Comparison of ENCODE assay signal across 27 cellular contexts in genomic region chr3:162702768-162703385, GRCh38.
"Had no signal": no experiment of that assay in that cellular context is flagged by ENCODE, and none has a peak within 500 bp of the region (broad histone marks: within the 10 kb centered on the region; RNA-seq: fewer than 3 reads in every experiment).

No MANE protein-coding gene starts in this region.

- H3K9ac ChIP-seq: neural progenitor cell had no signal

- H3K4me3 ChIP-seq: lower lobe of right lung, neural progenitor cell, ovary, skin epidermis, stomach, thyroid gland, transverse colon, upper lobe of left lung had no signal

- FAIRE-seq: islet of Langerhans, urothelium cell line had no signal

- H3K4me2 ChIP-seq: neural progenitor cell had no signal

- H3K4me1 ChIP-seq: lower lobe of right lung, neural progenitor cell, stomach, testis, thyroid gland, upper lobe of left lung had no signal

- H3K9me3 ChIP-seq: lower lobe of right lung, ovary, stomach, testis, thyroid gland, transverse colon, upper lobe of left lung had no signal

- DNase-seq: head of caudate nucleus; hippocampal formation; immature natural killer cell; lower lobe of right lung; mammary epithelial cell; mesendoderm; naive B cell; natural killer cell; nephron progenitor cell; ovary; stimulated activated CD4-positive, alpha-beta T cell treated with anti-CD3 and anti-CD28 coated beads, Interleukin-1b, Interleukin-23, amount 100 ng/mL, for 48 hours; stimulated activated CD4-positive, alpha-beta T cell treated with anti-CD3 and anti-CD28 coated beads, Interleukin-2, amount 100 ng/mL, for 48 hours; stimulated activated CD4-positive, alpha-beta T cell treated with anti-CD3 and anti-CD28 coated beads, Interleukin-4, amount 100 ng/mL, for 4 hours; stimulated activated CD8-positive, alpha-beta memory T cell treated with anti-CD3 and anti-CD28 coated beads, Interleukin-4, amount 100 ng/mL, for 48 hours; stimulated activated naive B cell treated with anti-CD40 and anti-IgM and Interleukin-4, amounts not matched to agents 10 μg/mL and 1 μg/mL and 100 μg/mL, for 72 hours; stimulated activated naive CD8-positive, alpha-beta T cell treated with anti-CD3 and anti-CD28 coated beads, Interleukin-15, Interleukin-2, amounts not matched to agents 100 U/mL and 50 U/mL, for 24 hours; stomach; testis; thyroid gland; transverse colon had no signal

- H3K36me3 ChIP-seq: lower lobe of right lung, neural progenitor cell, ovary, stomach, thyroid gland, transverse colon, upper lobe of left lung had no signal

- H3K27ac ChIP-seq: lower lobe of right lung, neural progenitor cell, ovary, skin epidermis, stomach, testis, thyroid gland, transverse colon, upper lobe of left lung had no signal

- H2AFZ ChIP-seq: neural progenitor cell had no signal

- H3K27me3 ChIP-seq: neural progenitor cell, ovary, stomach, testis, thyroid gland, transverse colon, upper lobe of left lung had no signal

- ATAC-seq: natural killer cell; right cardiac atrium; sciatic nerve; stimulated activated naive B cell treated with anti-CD40 and anti-IgM and Interleukin-4, amounts not matched to agents 10 μg/mL and 1 μg/mL and 100 μg/mL, for 72 hours; stimulated activated naive CD8-positive, alpha-beta T cell treated with anti-CD3 and anti-CD28 coated beads, Interleukin-15, Interleukin-2, amounts not matched to agents 100 U/mL and 50 U/mL, for 24 hours had no signal
